17 cellular contexts compared by ENCODE assay signal in the genomic region with DNA sequence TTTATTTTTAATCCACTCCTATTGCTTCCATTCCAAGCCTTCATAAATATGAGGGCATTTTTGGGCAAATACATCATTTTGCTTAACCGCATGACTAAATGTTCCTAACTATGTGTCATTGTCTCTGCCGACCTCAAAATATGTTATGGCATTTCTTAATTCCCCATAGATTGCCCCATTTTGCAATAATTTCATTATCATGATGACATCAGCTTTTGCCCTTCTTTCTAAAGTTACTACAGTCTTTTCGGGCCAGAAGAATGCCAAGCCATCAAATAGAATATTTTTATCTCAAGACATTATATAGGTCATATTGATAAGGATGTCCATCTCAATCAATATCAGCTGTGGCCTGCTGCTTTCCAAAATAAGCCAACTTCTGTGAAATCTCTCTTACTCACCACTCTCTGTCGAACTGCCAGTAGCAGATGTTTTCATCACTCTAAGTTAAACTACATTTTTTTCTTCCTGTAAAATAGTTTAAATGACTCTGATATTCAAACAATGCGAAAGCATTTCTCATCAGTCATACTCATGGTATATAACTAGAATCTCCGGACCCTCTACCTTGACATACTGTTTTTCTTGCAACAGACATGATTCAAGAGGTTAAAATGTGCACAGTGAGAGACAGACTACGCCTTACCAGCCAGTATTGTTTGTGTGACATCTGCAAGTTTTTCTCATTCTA.
DNase-seq lines count a peak whose midpoint lies in the region; ATAC-seq and TF ChIP-seq lines count a peak whose summit lies in the region.
"Had no signal": no experiment of that assay in that cellular context is flagged by ENCODE, and none has a peak within 500 bp of the region (broad histone marks: within the 10 kb centered on the region; RNA-seq: fewer than 3 reads in every experiment).

No MANE protein-coding gene starts in this region.

- H3K9me2 ChIP-seq in MM.1S (replicated peaks; ENCODE audit: insufficient read depth, low read length) = no peaks in the 10 kb centered on the region

- H3K27ac ChIP-seq in ACC112 (ENCODE audit: low read depth, low read length) (peak overlapping the region; percentile 81), RWPE2 (ENCODE audit: poor library complexity, severe bottlenecking) (peak overlapping the region; percentile 94), MM.1S (ENCODE audit: low read length) (no peak overlapping the region)
- H3K27ac ChIP-seq: parathyroid adenoma, testis had no signal

- H3K9ac ChIP-seq in MM.1S (ENCODE audit: low read length) = no peak overlapping the region
- H3K9ac ChIP-seq: parathyroid adenoma had no signal

- H3K79me2 ChIP-seq in ACC112 (ENCODE audit: control insufficient read depth, insufficient read depth, low read length, unreplicated experiment) (no peaks in the 10 kb centered on the region), MM.1S (ENCODE audit: low read length) (no peaks in the 10 kb centered on the region)
- H3K79me2 ChIP-seq: parathyroid adenoma had no signal

- H2AFZ ChIP-seq in ACC112 (ENCODE audit: low read length, unreplicated experiment) (no peak overlapping the region), MM.1S (ENCODE audit: low read length) (no peak overlapping the region)
- H2AFZ ChIP-seq: parathyroid adenoma had no signal

- TF ChIP-seq CTCF in RWPE2 (IDR thresholded peaks at IDR 0.05; ENCODE audit: poor library complexity, severe bottlenecking) (no peak), MM.1S (IDR thresholded peaks at IDR 0.05; ENCODE audit: low read length) (no peak)

- H3K4me1 ChIP-seq in ACC112 (ENCODE audit: control insufficient read depth, insufficient read depth, low read length, unreplicated experiment) = peaks cover 11% of the 10 kb centered on the region
- H3K4me1 ChIP-seq in RWPE2 (ENCODE audit: insufficient read depth, poor library complexity, severe bottlenecking) = peaks cover 33% of the 10 kb centered on the region
- H3K4me1 ChIP-seq in MM.1S (ENCODE audit: low read length) = no peaks in the 10 kb centered on the region
- H3K4me1 ChIP-seq: parathyroid adenoma, testis had no signal

- no peaks in the 10 kb centered on the region for H3K27me3 ChIP-seq in ACC112 (ENCODE audit: insufficient read depth, low read length)
- no peaks in the 10 kb centered on the region for H3K27me3 ChIP-seq in RWPE2 (ENCODE audit: insufficient read depth, poor library complexity, severe bottlenecking)
- H3K27me3 ChIP-seq in MM.1S (replicated peaks; ENCODE audit: insufficient read depth, low read length) = no peaks in the 10 kb centered on the region
- H3K27me3 ChIP-seq: testis had no signal

- H3K36me3 ChIP-seq in ACC112 (ENCODE audit: insufficient read depth, low read length) (no peaks in the 10 kb centered on the region), RWPE2 (ENCODE audit: low read depth) (no peaks in the 10 kb centered on the region), MM.1S (replicated peaks; ENCODE audit: insufficient read depth, low read length) (no peaks in the 10 kb centered on the region)

- H4K20me1 ChIP-seq in MM.1S (ENCODE audit: insufficient read depth, low read length) = no peaks in the 10 kb centered on the region

- H3F3A ChIP-seq in MM.1S (ENCODE audit: insufficient read depth, low read length) = no peaks in the 10 kb centered on the region

- peak overlapping the region; percentile 20; the same call in 1 of the 2 replicates for H3K4me3 ChIP-seq in ACC112 (ENCODE audit: low read depth, low read length)
- no peak overlapping the region for H3K4me3 ChIP-seq in RWPE2 (ENCODE audit: severe bottlenecking)
- no peak overlapping the region for H3K4me3 ChIP-seq in MM.1S (ENCODE audit: low read length)
- H3K4me3 ChIP-seq: testis had no signal

- ATAC-seq in RWPE2 (ENCODE audit: low read depth) (peak; percentile 97), HG03342 (IDR thresholded peaks at IDR 0.05; ENCODE audit: unreplicated experiment) (no peak), GM18907 (IDR thresholded peaks at IDR 0.05; ENCODE audit: unreplicated experiment) (no peak)
- ATAC-seq: activated CD4-positive, alpha-beta T cell treated with anti-CD3 and anti-CD28 coated beads for 36 hours; PC-3 had no signal

- H3K9me3 ChIP-seq in RWPE2 (ENCODE audit: severe bottlenecking) (no peaks in the 10 kb centered on the region), MM.1S (replicated peaks; ENCODE audit: insufficient read depth, low read length) (no peaks in the 10 kb centered on the region)
- H3K9me3 ChIP-seq: testis had no signal

- H3K4me2 ChIP-seq in MM.1S (ENCODE audit: low read depth, low read length) = no peak overlapping the region

- DNase-seq in H4 (ENCODE audit: low spot score) (peak; percentile 45), RWPE2 (ENCODE audit: low spot score) (no peak), fibroblast of the conjunctiva (ENCODE audit: low read depth) (peak; percentile 65), DMS53 treated with DMSO at 0.1 percent for 48 hours (lab: John Stamatoyannopoulos, UW; ENCODE audit: unreplicated experiment) (no peak), MM.1S (no peak)
- DNase-seq: activated CD4-positive, alpha-beta T cell treated with anti-CD3 and anti-CD28 coated beads for 36 hours; activated T-cell treated with anti-CD3 and anti-CD28 coated beads for 4 hours; dermis blood vessel endothelial cell; foreskin melanocyte; NCI-H1417; NCI-H446 treated with DMSO at 0.1 percent for 48 hours; PC-3; testis had no signal

Comparison
In these comparisons a context has a peak if more than half of its experiments do, and no peak if none do; other contexts are left out.
1. DNase-seq: peak in H4 (single experiment) and fibroblast of the conjunctiva (single experiment); none in RWPE2 (single experiment), DMS53 treated with DMSO at 0.1 percent for 48 hours (single experiment) and MM.1S (single experiment).